Comparison of ENCODE assay signal across 9 cellular contexts in the genomic region with DNA sequence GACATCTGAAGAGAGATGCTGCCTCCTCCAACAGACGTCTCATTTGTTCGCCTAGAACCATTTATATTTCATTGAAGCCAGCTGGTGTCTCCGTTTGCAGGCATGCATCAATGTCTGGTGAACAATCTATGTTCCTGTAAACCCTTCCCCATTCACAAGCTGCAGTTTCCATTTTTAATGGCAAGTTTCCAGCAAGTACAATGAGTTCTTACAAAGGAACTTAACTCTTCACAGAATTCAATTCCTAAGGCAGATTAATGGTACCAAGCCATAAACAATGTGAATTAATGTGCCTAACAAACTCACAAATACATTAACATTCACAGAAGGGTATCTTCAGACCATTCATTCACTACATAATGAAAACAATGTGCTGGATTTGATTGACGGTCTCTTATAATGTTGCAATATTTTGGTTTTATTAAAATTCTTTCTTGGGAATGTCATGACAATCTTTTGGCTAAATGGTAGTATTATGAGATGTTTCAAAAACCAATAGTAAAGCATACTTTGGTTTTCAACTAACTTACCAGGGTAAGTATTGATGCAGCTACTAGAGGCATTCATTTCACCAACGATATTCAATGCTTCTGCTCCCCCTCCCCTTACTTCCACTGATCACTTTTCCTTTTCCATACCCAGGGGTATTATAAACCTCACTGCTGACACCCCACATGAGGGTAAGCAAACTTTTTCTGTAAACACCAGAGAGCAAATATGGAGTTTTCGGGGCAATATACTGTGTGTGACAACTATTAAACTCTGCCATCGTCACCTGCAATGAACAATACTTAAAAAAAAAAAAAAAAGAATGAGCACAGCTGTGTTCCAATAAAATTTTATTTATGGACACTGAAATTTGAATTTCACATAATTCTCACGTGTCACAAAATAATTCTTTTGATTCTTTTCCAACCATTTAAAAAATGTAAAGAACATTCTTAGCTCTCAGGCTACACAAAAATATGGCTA. TPM values are rescaled to one million over a fixed set of nuclear protein-coding genes. Genes with fewer than 3 reads are reported as not detected.
DNase-seq lines count a peak whose midpoint lies in the region; ATAC-seq and TF ChIP-seq lines count a peak whose summit lies in the region.
"Had no signal": no experiment of that assay in that cellular context is flagged by ENCODE, and none has a peak within 500 bp of the region (broad histone marks: within the 10 kb centered on the region; RNA-seq: fewer than 3 reads in every experiment).

No MANE protein-coding gene starts in this region.

- peak overlapping the region in 3 of 4 donors; percentile 59 to 90 (median 75) for H3K4me3 ChIP-seq in upper lobe of left lung

- no peaks in the 10 kb centered on the region for H3K27me3 ChIP-seq in upper lobe of left lung

- DNase-seq in NCI-H1092 treated with DMSO at 0.1 percent for 48 hours (lab: John Stamatoyannopoulos, UW) (peak; percentile 1), NCI-H1092 (lab: John Stamatoyannopoulos, UW) (no peak), NCI-H1105 treated with DMSO at 0.1 percent for 48 hours (lab: John Stamatoyannopoulos, UW) (peak; percentile 63), lung microvascular endothelial cell (ENCODE audit: low read depth in 2 of 2) (peak; percentile 63 to 89), upper lobe of left lung (no peak), NCI-H1930 (lab: John Stamatoyannopoulos, UW) (no peak), cerebellar nuclear complex (lab: John Stamatoyannopoulos, UW) (no peak)

- ATAC-seq in upper lobe of left lung (ENCODE audit: low FRiP score in 2 of 2), result no peak

- peaks cover 48 to 66% (median 51%) of the 10 kb centered on the region in 4 donors for H3K4me1 ChIP-seq in upper lobe of left lung

- H3K27ac ChIP-seq in upper lobe of left lung, result peak overlapping the region; percentile 42 to 100 (median 99)
- H3K27ac ChIP-seq: C4-2B had no signal

- no peak for TF ChIP-seq EP300 in upper lobe of left lung (IDR thresholded peaks at IDR 0.05)

- H3K4me1 Mint-ChIP-seq in brain, result peaks cover 66% of the 10 kb centered on the region

- TF ChIP-seq POLR2A in upper lobe of left lung (IDR thresholded peaks at IDR 0.05), result no peak

- WGBS in upper lobe of left lung, 2 donors, result 28 to 34% methylated on average over 8 of the region's 8 CpGs

- peak overlapping the region; percentile 34 to 100 (median 89) for H3K27ac Mint-ChIP-seq in brain

- peaks cover 12% of the 10 kb centered on the region for H3K27me3 Mint-ChIP-seq in brain

- H3K9me3 Mint-ChIP-seq in brain, result no peaks in the 10 kb centered on the region

- no peaks in the 10 kb centered on the region for H3K36me3 ChIP-seq in upper lobe of left lung

- peaks cover 14% of the 10 kb centered on the region for H3K36me3 Mint-ChIP-seq in brain

- H3K4me3 Mint-ChIP-seq in brain, result peak overlapping the region; percentile 94 to 98 (median 95)

- TF ChIP-seq CTCF in brain (conservative IDR thresholded peaks at IDR 0.05) (no peak), upper lobe of left lung (IDR thresholded peaks at IDR 0.05) (no peak)

- H3K9me3 ChIP-seq in upper lobe of left lung, result no peaks in the 10 kb centered on the region

RNA-seq across cellular contexts. Expression of gene AKIRIN2, which starts 4.2 kb away (rescaled TPM):
- polyA plus RNA-seq in brain (ENCODE audit: insufficient read depth, low read depth, low replicate concordance), result 71.7 TPM
- total RNA-seq in lung microvascular endothelial cell (9.8 and 15.7 TPM in 2 replicates), upper lobe of left lung (10 to 100 TPM; 42.3 to 87.0 (median 57.2) TPM)

Comparison
In these comparisons a context has a peak if more than half of its experiments do, and no peak if none do; other contexts are left out.
1. DNase-seq: peak in NCI-H1092 treated with DMSO at 0.1 percent for 48 hours (single experiment), NCI-H1105 treated with DMSO at 0.1 percent for 48 hours (single experiment) and lung microvascular endothelial cell (2 of 2); none in NCI-H1092 (single experiment), upper lobe of left lung (0 of 2), NCI-H1930 (0 of 2) and cerebellar nuclear complex (0 of 2).